ENCODE assay signal across 20 cellular contexts in genomic region chr3:138725116-138725515, GRCh38.
A peak's percentile ranks its signal among the peaks of the same experiment; 100 is the strongest.
DNase-seq lines count a peak whose midpoint lies in the region; ATAC-seq, FAIRE-seq and TF ChIP-seq lines count a peak whose summit lies in the region.
"Had no signal": no experiment of that assay in that cellular context is flagged by ENCODE, and none has a peak within 500 bp of the region (broad histone marks: within the 10 kb centered on the region; RNA-seq: fewer than 3 reads in every experiment).

No MANE protein-coding gene starts in this region.

- CTCF ChIA-PET in endothelial cell of umbilical vein (lab: Charles Lee), result no interaction called here

- H3K9me1 ChIP-seq in endothelial cell of umbilical vein (replicated peaks; ENCODE audit: control insufficient read depth, extremely low read depth, insufficient read depth, low read length), result no peaks in the 10 kb centered on the region

- H3K4me2 ChIP-seq in endothelial cell of umbilical vein (ENCODE audit: insufficient read depth, low read length), result no peak overlapping the region
- H3K4me2 ChIP-seq: GM23338 had no signal

- H3K27ac Mint-ChIP-seq in activated naive CD8-positive, alpha-beta T cell treated with anti-CD3 and anti-CD28 coated beads for 36 hours, result no peak overlapping the region
- H3K27ac Mint-ChIP-seq: B cell; CD8-positive, alpha-beta T cell; GM23338; HFFc6 had no signal

- no peak for TF ChIP-seq POLR2A in endothelial cell of umbilical vein (IDR thresholded peaks at IDR 0.05; ENCODE audit: low read depth, low read length)

- no peaks in the 10 kb centered on the region for H3K36me3 ChIP-seq in endothelial cell of umbilical vein (ENCODE audit: control insufficient read depth in 2 of 2, extremely low read depth in 1 of 2, insufficient read depth in 2 of 2, low read length in 2 of 2)

- no peak overlapping the region for H3K4me3 ChIP-seq in endothelial cell of umbilical vein (replicated peaks in 1 of 3; ENCODE audit: insufficient read depth in 1 of 3, low read depth in 1 of 3, low read length in 3 of 3)
- H3K4me3 ChIP-seq: BLaER1 treated with 17β-estradiol and CSF1 and Interleukin-3, amounts not matched to agents 10 nM and 100 nM; GM23338 had no signal

- H3K9ac ChIP-seq in endothelial cell of umbilical vein (replicated peaks; ENCODE audit: extremely low read depth, insufficient read depth, low read length), result no peak overlapping the region
- H3K9ac ChIP-seq: BLaER1 treated with 17β-estradiol and CSF1 and Interleukin-3, amounts not matched to agents 10 nM and 100 nM had no signal

- BruUV-seq in endothelial cell of umbilical vein (replicated peaks; lab: Mats Ljungman, UMichigan), result no TSS peak

- peak; percentile 8 for DNase-seq in ELR (ENCODE audit: low read depth)
- DNase-seq in SK-MEL-5 (ENCODE audit: low read depth, low spot score), result peak; percentile 48
- peak; percentile 24 for DNase-seq in endothelial cell of umbilical vein (ENCODE audit: low read depth, low spot score)
- peak in 1 of 2 donors; percentile 44 for DNase-seq in foreskin keratinocyte
- DNase-seq in activated T-cell treated with anti-CD3 and anti-CD28 coated beads for 4 hours, result no peak
- DNase-seq in HuH-7.5 (ENCODE audit: low spot score), result no peak
- no peak for DNase-seq in activated naive CD8-positive, alpha-beta T cell treated with anti-CD3 and anti-CD28 coated beads for 36 hours
- DNase-seq: Calu3; CD8-positive, alpha-beta T cell; DMS 273 treated with DMSO at 0.1 percent for 48 hours; DMS53; DND-41; EL; HCEC 1CT; HFFc6 had no signal

- no peak overlapping the region for H3K4me3 Mint-ChIP-seq in activated naive CD8-positive, alpha-beta T cell treated with anti-CD3 and anti-CD28 coated beads for 36 hours
- H3K4me3 Mint-ChIP-seq: B cell; CD8-positive, alpha-beta T cell; GM23338; HFFc6 had no signal

- H2AFZ ChIP-seq in endothelial cell of umbilical vein (ENCODE audit: low read depth, low read length), result no peak overlapping the region
- H2AFZ ChIP-seq: GM23338 had no signal

- H3K36me3 Mint-ChIP-seq in activated naive CD8-positive, alpha-beta T cell treated with anti-CD3 and anti-CD28 coated beads for 36 hours, result peaks cover 13% of the 10 kb centered on the region

- peaks cover 22% of the 10 kb centered on the region for H3K4me1 Mint-ChIP-seq in activated naive CD8-positive, alpha-beta T cell treated with anti-CD3 and anti-CD28 coated beads for 36 hours

- ATAC-seq in foreskin keratinocyte (peak; percentile 81), HG02852 (IDR thresholded peaks at IDR 0.05; ENCODE audit: unreplicated experiment) (no peak)
- ATAC-seq: CD8-positive, alpha-beta T cell; GM23338 had no signal

- peak; percentile 15 for FAIRE-seq in endothelial cell of umbilical vein (lab: Jason Lieb, UNC)
- FAIRE-seq: G401.6 had no signal

- intact Hi-C loops in endothelial cell of umbilical vein (cut with micrococcal nuclease), result no loop called here

- POLR2A ChIA-PET in endothelial cell of umbilical vein (lab: Charles Lee), result no interaction called here

- dilution Hi-C loops in endothelial cell of umbilical vein (cut with MboI; ENCODE audit: extremely low pct_ligation_motif_present, low sequenced_read_pairs), result no loop called here

- TF ChIP-seq CTCF in endothelial cell of umbilical vein (IDR thresholded peaks at IDR 0.05; ENCODE audit: extremely low read depth in 1 of 2, insufficient read depth in 1 of 2, low read depth in 1 of 2, low read length in 2 of 2) (no peak), foreskin keratinocyte (conservative IDR thresholded peaks at IDR 0.05) (no peak)

- no peak overlapping the region for H3K27ac ChIP-seq in endothelial cell of umbilical vein (ENCODE audit: insufficient read depth, low read depth, low read length)
- peak overlapping the region; percentile 41 for H3K27ac ChIP-seq in foreskin keratinocyte
- H3K27ac ChIP-seq: BLaER1 treated with 17β-estradiol and CSF1 and Interleukin-3, amounts not matched to agents 10 nM and 100 nM had no signal

- H3K27me3 ChIP-seq in endothelial cell of umbilical vein (ENCODE audit: control insufficient read depth in 2 of 2, insufficient read depth in 2 of 2, low read length in 2 of 2) (no peaks in the 10 kb centered on the region), foreskin keratinocyte (no peaks in the 10 kb centered on the region)
- H3K27me3 ChIP-seq: BLaER1 treated with 17β-estradiol and CSF1 and Interleukin-3, amounts not matched to agents 10 nM and 100 nM had no signal

- H4K20me1 ChIP-seq in endothelial cell of umbilical vein (replicated peaks; ENCODE audit: control insufficient read depth, extremely low read depth, insufficient read depth, low read length), result no peaks in the 10 kb centered on the region
- H4K20me1 ChIP-seq: BLaER1 treated with 17β-estradiol and CSF1 and Interleukin-3, amounts not matched to agents 10 nM and 100 nM had no signal

- no peaks in the 10 kb centered on the region for H3K9me3 ChIP-seq in endothelial cell of umbilical vein (replicated peaks; ENCODE audit: control insufficient read depth, insufficient read depth, low read length)
- H3K9me3 ChIP-seq: BLaER1 treated with 17β-estradiol and CSF1 and Interleukin-3, amounts not matched to agents 10 nM and 100 nM had no signal

- peaks cover 2% of the 10 kb centered on the region for H3K4me1 ChIP-seq in endothelial cell of umbilical vein (ENCODE audit: control insufficient read depth, extremely low read depth, insufficient read depth, low read length)
- peaks cover 11% of the 10 kb centered on the region for H3K4me1 ChIP-seq in foreskin keratinocyte

- no peaks in the 10 kb centered on the region for H3K9me3 Mint-ChIP-seq in activated naive CD8-positive, alpha-beta T cell treated with anti-CD3 and anti-CD28 coated beads for 36 hours
- H3K9me3 Mint-ChIP-seq: CD8-positive, alpha-beta T cell; GM23338; HFFc6 had no signal

- no peaks in the 10 kb centered on the region for H3K79me2 ChIP-seq in endothelial cell of umbilical vein (ENCODE audit: control insufficient read depth, insufficient read depth, low read length)

- in situ Hi-C loops in SK-MEL-5 (cut with HindIII; ENCODE audit: low pct_unique_long_range_greater_than_20kb, low sequenced_read_pairs), result no loop called here

- H3K27me3 Mint-ChIP-seq in activated naive CD8-positive, alpha-beta T cell treated with anti-CD3 and anti-CD28 coated beads for 36 hours, result no peaks in the 10 kb centered on the region
- H3K27me3 Mint-ChIP-seq: B cell had no signal

TF ChIP-seq in endothelial cell of umbilical vein, 7 proteins besides CTCF, POLR2A, EP300 and RAD21:
- TF ChIP-seq MYC (IDR thresholded peaks at IDR 0.05; ENCODE audit: low read depth, low read length), result no peak
- TF ChIP-seq MAX (IDR thresholded peaks at IDR 0.05; ENCODE audit: insufficient read depth, insufficient read length), result no peak
- TF ChIP-seq POLR2AphosphoS5 (IDR thresholded peaks at IDR 0.05; ENCODE audit: insufficient read depth, low read depth, low read length), result no peak
- no peak for TF ChIP-seq JUN (IDR thresholded peaks at IDR 0.05; ENCODE audit: borderline replicate concordance, insufficient read depth, insufficient read length, low read depth)
- no peak for TF ChIP-seq FOS (IDR thresholded peaks at IDR 0.05; ENCODE audit: borderline replicate concordance, insufficient read depth, low read length)
- TF ChIP-seq GATA2 (IDR thresholded peaks at IDR 0.05; ENCODE audit: insufficient read depth, insufficient read length, low read depth, low read length), result no peak
- TF ChIP-seq EZH2 (IDR thresholded peaks at IDR 0.05; ENCODE audit: borderline replicate concordance, low read depth, low read length, severe bottlenecking), result no peak
TF ChIP-seq in endothelial cell of umbilical vein: peak in this region for 0.

Comparison
In these comparisons a context has a peak if more than half of its experiments do, and no peak if none do; other contexts are left out.
1. DNase-seq: peak in ELR (single experiment), SK-MEL-5 (single experiment) and endothelial cell of umbilical vein (single experiment); none in activated T-cell treated with anti-CD3 and anti-CD28 coated beads for 4 hours (single experiment), HuH-7.5 (single experiment) and activated naive CD8-positive, alpha-beta T cell treated with anti-CD3 and anti-CD28 coated beads for 36 hours (single experiment).